Comparison of ENCODE assay signal across 4 cellular contexts in genomic region chr19:14649020-14649419, GRCh38. TPM values are rescaled to one million over a fixed set of nuclear protein-coding genes. Genes with fewer than 3 reads are reported as not detected.
"Had no signal": no experiment of that assay in that cellular context is flagged by ENCODE, and none has a peak within 500 bp of the region (broad histone marks: within the 10 kb centered on the region; RNA-seq: fewer than 3 reads in every experiment).

No MANE protein-coding gene starts in this region.

- ATAC-seq: GM12878 had no signal

- H3K4me3 ChIP-seq: GM12878 had no signal

- DNase-seq: GDM1, GF-D8 had no signal

RNA-seq across cellular contexts. Expression of gene ADGRE3, which starts 25.6 kb away (rescaled TPM):
- total RNA-seq: G401, GM12878 had no signal
